Comparison of ENCODE assay signal across 1 cellular context in the genomic region with DNA sequence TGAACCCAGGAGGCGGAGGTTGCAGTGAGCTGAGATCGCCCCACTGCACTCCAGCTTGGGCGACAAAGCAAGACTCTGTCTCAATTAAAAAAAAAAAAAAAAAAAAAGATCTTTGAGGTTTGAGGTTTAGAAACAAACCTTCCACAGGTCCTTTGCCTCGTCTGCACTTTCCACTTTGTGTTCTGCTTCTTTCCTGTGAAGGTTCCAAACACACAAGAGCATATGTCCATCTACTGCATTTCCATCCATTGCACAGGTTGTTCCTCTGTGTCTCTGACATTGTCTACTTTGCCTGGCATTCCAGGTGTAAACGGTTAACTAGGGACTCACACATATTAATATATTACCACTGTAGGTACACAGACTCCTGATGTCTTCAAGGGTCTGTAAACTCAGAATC.
TF ChIP-seq lines count a peak whose summit lies in the region.

No MANE protein-coding gene starts in this region.

TF ChIP-seq in K562, 482 proteins besides CTCF, POLR2A, EP300 and RAD21:
- TF ChIP-seq ZBTB17 (CRISPR knock-in tag; IDR thresholded peaks at IDR 0.05): peak; percentile 68; the same call in 1 of the 2 replicates
- no peak for TF ChIP-seq GTF2F1 (IDR thresholded peaks at IDR 0.05; ENCODE audit: low read depth, low read length)
- no peak for TF ChIP-seq TBL1XR1 (IDR thresholded peaks at IDR 0.05; ENCODE audit: low read length in 2 of 2)
- TF ChIP-seq DMBX1 (CRISPR knock-in tag; IDR thresholded peaks at IDR 0.05; ENCODE audit: borderline replicate concordance): peak; percentile 12; the same call in 1 of the 2 replicates
- no peak for TF ChIP-seq TAF1 (IDR thresholded peaks at IDR 0.05; ENCODE audit: control insufficient read depth, extremely low read depth, insufficient read depth, low read length, severe bottlenecking)
- 0 out of 2 replicates have a peak, but pooled peaks have one; percentile 23 for TF ChIP-seq SMARCA5 (IDR thresholded peaks at IDR 0.05)
- TF ChIP-seq GABPB1 (CRISPR knock-in tag; IDR thresholded peaks at IDR 0.05): 0 out of 2 replicates have a peak, but pooled peaks have one; percentile 28
- 0 out of 2 replicates have a peak, but pooled peaks have one; percentile 43 for TF ChIP-seq NFRKB (IDR thresholded peaks at IDR 0.05; ENCODE audit: low read depth)
- peak; percentile 5; the same call in 1 of the 2 replicates for TF ChIP-seq CXXC5 (CRISPR knock-in tag; IDR thresholded peaks at IDR 0.05)
- TF ChIP-seq HNRNPUL1 (IDR thresholded peaks at IDR 0.05; ENCODE audit: low read length): no peak
- TF ChIP-seq, protein P1, sequence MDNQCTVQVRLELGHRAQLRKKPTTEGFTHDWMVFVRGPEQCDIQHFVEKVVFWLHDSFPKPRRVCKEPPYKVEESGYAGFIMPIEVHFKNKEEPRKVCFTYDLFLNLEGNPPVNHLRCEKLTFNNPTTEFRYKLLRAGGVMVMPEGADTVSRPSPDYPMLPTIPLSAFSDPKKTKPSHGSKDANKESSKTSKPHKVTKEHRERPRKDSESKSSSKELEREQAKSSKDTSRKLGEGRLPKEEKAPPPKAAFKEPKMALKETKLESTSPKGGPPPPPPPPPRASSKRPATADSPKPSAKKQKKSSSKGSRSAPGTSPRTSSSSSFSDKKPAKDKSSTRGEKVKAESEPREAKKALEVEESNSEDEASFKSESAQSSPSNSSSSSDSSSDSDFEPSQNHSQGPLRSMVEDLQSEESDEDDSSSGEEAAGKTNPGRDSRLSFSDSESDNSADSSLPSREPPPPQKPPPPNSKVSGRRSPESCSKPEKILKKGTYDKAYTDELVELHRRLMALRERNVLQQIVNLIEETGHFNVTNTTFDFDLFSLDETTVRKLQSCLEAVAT (IDR thresholded peaks at IDR 0.05): peak in 1 of 2 experiments; percentile 61; a peak in 1 of 4 replicates
- TF ChIP-seq, protein P2, sequence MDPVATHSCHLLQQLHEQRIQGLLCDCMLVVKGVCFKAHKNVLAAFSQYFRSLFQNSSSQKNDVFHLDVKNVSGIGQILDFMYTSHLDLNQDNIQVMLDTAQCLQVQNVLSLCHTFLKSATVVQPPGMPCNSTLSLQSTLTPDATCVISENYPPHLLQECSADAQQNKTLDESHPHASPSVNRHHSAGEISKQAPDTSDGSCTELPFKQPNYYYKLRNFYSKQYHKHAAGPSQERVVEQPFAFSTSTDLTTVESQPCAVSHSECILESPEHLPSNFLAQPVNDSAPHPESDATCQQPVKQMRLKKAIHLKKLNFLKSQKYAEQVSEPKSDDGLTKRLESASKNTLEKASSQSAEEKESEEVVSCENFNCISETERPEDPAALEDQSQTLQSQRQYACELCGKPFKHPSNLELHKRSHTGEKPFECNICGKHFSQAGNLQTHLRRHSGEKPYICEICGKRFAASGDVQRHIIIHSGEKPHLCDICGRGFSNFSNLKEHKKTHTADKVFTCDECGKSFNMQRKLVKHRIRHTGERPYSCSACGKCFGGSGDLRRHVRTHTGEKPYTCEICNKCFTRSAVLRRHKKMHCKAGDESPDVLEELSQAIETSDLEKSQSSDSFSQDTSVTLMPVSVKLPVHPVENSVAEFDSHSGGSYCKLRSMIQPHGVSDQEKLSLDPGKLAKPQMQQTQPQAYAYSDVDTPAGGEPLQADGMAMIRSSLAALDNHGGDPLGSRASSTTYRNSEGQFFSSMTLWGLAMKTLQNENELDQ (CRISPR knock-in tag; IDR thresholded peaks at IDR 0.05; ENCODE audit: borderline replicate concordance): no peak
- TF ChIP-seq TEAD1 (CRISPR knock-in tag; IDR thresholded peaks at IDR 0.05): 0 out of 4 replicates have a peak, but pooled peaks of 1 of the 2 experiments have one; percentile 27
